7 cellular contexts compared by ENCODE assay signal in the genomic region with DNA sequence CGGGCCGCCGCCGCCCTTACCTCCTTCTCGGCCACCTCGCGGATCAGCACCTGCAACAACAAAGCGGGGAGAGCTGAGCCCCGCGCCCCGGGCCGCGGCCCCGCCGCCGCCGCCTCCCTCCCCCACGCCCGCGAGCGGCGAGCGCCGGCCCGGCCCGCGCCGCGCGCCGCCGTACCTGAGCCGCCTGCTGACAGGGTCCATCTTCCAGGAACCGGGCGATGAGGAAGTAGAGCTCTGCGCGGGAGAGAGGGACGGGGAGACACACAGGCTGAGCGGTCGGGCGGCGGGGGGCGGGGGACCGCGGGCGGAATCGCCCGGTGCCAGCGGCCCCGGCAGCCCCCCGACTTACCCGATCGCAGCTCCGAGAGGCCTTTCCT. TPM values are rescaled to one million over a fixed set of nuclear protein-coding genes. Genes with fewer than 3 reads are reported as not detected.
A peak's percentile ranks its signal among the peaks of the same experiment; 100 is the strongest.
DNase-seq lines count a peak whose midpoint lies in the region; ATAC-seq and TF ChIP-seq lines count a peak whose summit lies in the region.

No MANE protein-coding gene starts in this region.

- peaks cover 5% of the 10 kb centered on the region for H3K36me3 ChIP-seq in endodermal cell (ENCODE audit: control insufficient read depth, insufficient read depth, low read length)

- peaks cover 39% of the 10 kb centered on the region for H3K4me1 Mint-ChIP-seq in endodermal cell
- H3K4me1 Mint-ChIP-seq in natural killer cell treated with Interleukin-12 subunit alpha and Interleukin-12 subunit beta and Interleukin-15 and Interleukin-18, amount 100 ng/mL, for 72 hours (ENCODE audit: low read depth in 2 of 2): peaks cover 18 to 51% of the 10 kb centered on the region in 2 donors

- no peaks in the 10 kb centered on the region for H3K27me3 Mint-ChIP-seq in endodermal cell (ENCODE audit: insufficient read depth)
- peaks cover 7 to 10% of the 10 kb centered on the region in 2 donors for H3K27me3 Mint-ChIP-seq in natural killer cell treated with Interleukin-12 subunit alpha and Interleukin-12 subunit beta and Interleukin-15 and Interleukin-18, amount 100 ng/mL, for 72 hours

- peak overlapping the region; percentile 98 for H3K27ac Mint-ChIP-seq in endodermal cell
- peak overlapping the region; percentile 93 to 95 for H3K27ac Mint-ChIP-seq in natural killer cell treated with Interleukin-12 subunit alpha and Interleukin-12 subunit beta and Interleukin-15 and Interleukin-18, amount 100 ng/mL, for 72 hours

- peak; percentile 24 for ATAC-seq in GM21360 (IDR thresholded peaks at IDR 0.05; ENCODE audit: unreplicated experiment)
- ATAC-seq in HG03521 (IDR thresholded peaks at IDR 0.05; ENCODE audit: unreplicated experiment): peak; percentile 23
- peak; percentile 43 to 57 for ATAC-seq in natural killer cell treated with Interleukin-12 subunit alpha and Interleukin-12 subunit beta and Interleukin-15 and Interleukin-18, amount 100 ng/mL, for 72 hours

- peaks cover 4% of the 10 kb centered on the region for H3K4me1 ChIP-seq in endodermal cell (ENCODE audit: control insufficient read depth, insufficient read depth, low read length)

- H3K36me3 Mint-ChIP-seq in endodermal cell (ENCODE audit: low read depth): peaks cover 1% of the 10 kb centered on the region
- no peaks in the 10 kb centered on the region for H3K36me3 Mint-ChIP-seq in natural killer cell treated with Interleukin-12 subunit alpha and Interleukin-12 subunit beta and Interleukin-15 and Interleukin-18, amount 100 ng/mL, for 72 hours

- H3K9me3 Mint-ChIP-seq in endodermal cell: no peaks in the 10 kb centered on the region
- H3K9me3 Mint-ChIP-seq in natural killer cell treated with Interleukin-12 subunit alpha and Interleukin-12 subunit beta and Interleukin-15 and Interleukin-18, amount 100 ng/mL, for 72 hours: no peaks in the 10 kb centered on the region

- peak overlapping the region; percentile 88 for H3K4me3 Mint-ChIP-seq in endodermal cell
- H3K4me3 Mint-ChIP-seq in natural killer cell treated with Interleukin-12 subunit alpha and Interleukin-12 subunit beta and Interleukin-15 and Interleukin-18, amount 100 ng/mL, for 72 hours: peak overlapping the region; percentile 97

- no peaks in the 10 kb centered on the region for H3K27me3 ChIP-seq in endodermal cell (ENCODE audit: control insufficient read depth, insufficient read depth, low read length, poor library complexity, severe bottlenecking)

- H3K9ac ChIP-seq in endodermal cell (ENCODE audit: extremely low read depth, low read length, poor library complexity, severe bottlenecking): peak overlapping the region; percentile 66

- H3K27ac ChIP-seq in endodermal cell (ENCODE audit: low read depth, low read length): peak overlapping the region; percentile 98

- WGBS in endodermal cell (ENCODE audit: insufficient coverage in 1 of 2, insufficient read length in 1 of 2), 2 experiments: 0% methylated on average over 6 to 54 of the region's 54 CpGs

- DNase-seq in GM10266 (ENCODE audit: extremely low spot score) (peak; percentile 66), SKM-1 treated with dmso at 0.1 percent for 144 hours (lab: John Stamatoyannopoulos, UW; ENCODE audit: unreplicated experiment) (peak; percentile 38), endodermal cell (no peak), HK-2 (ENCODE audit: unreplicated experiment) (no peak)
- DNase-seq in natural killer cell treated with Interleukin-12 subunit alpha and Interleukin-12 subunit beta and Interleukin-15 and Interleukin-18, amount 100 ng/mL, for 72 hours (ENCODE audit: low spot score): no peak

- H3K4me3 ChIP-seq in endodermal cell (ENCODE audit: low read length): peak overlapping the region; percentile 99

- no peak for TF ChIP-seq CTCF in GM10266 (IDR thresholded peaks at IDR 0.05; ENCODE audit: control insufficient read depth, insufficient read depth, low read depth, missing control alignments)
- TF ChIP-seq CTCF in endodermal cell (conservative IDR thresholded peaks at IDR 0.05): no peak

- H3K9me3 ChIP-seq in endodermal cell (ENCODE audit: control insufficient read depth, low read length): no peaks in the 10 kb centered on the region

RNA-seq across cellular contexts. Expression of a gene that starts 0.4 kb away (rescaled TPM):
- total RNA-seq in endodermal cell: 10 to 100 TPM; 49.8 to 59.7 TPM
- polyA plus RNA-seq in endodermal cell (2013, experiment 1 of 2): 38.1 TPM
- polyA plus RNA-seq in endodermal cell (2013, experiment 2 of 2): 38.4 TPM
- 10 to 100 TPM; 34.8 to 40.7 TPM for total RNA-seq in natural killer cell treated with Interleukin-12 subunit alpha and Interleukin-12 subunit beta and Interleukin-15 and Interleukin-18, amount 100 ng/mL, for 72 hours

Comparison
In these comparisons a context has a peak if more than half of its experiments do, and no peak if none do; other contexts are left out.
1. DNase-seq: peak in GM10266 (single experiment) and SKM-1 treated with dmso at 0.1 percent for 144 hours (single experiment); none in endodermal cell (single experiment), natural killer cell treated with Interleukin-12 subunit alpha and Interleukin-12 subunit beta and Interleukin-15 and Interleukin-18, amount 100 ng/mL, for 72 hours (single experiment) and HK-2 (single experiment).
2. Peak in every context shown above with its lines, with median percentiles within 50 percentile points of each other: ATAC-seq.